ENCODE assay signal across 24 cellular contexts in the genomic region with DNA sequence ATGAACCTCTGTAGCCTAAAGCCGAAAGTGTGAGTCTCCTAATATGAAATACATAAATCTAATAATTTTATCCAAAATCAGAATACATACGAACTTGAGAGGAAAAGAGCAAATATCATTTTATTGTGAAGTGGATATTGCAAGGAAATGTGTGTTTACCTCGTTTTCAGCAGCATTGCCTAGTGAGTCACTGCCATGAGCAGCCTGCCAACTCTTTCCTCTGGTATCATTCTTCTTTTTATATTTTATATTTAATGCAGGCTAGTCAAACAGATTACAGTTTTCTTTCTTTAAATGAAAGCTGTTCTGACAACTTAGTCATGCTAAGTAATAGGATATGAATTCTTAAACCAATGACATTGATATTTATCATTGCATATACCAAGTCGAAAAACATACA. TPM values are rescaled to one million over a fixed set of nuclear protein-coding genes. Genes with fewer than 3 reads are reported as not detected.
DNase-seq lines count a peak whose midpoint lies in the region; ATAC-seq, FAIRE-seq and TF ChIP-seq lines count a peak whose summit lies in the region.
"Had no signal": no experiment of that assay in that cellular context is flagged by ENCODE, and none has a peak within 500 bp of the region (broad histone marks: within the 10 kb centered on the region; RNA-seq: fewer than 3 reads in every experiment).

No MANE protein-coding gene starts in this region.

- no peak overlapping the region for H2BK15ac ChIP-seq in IMR-90 (ENCODE audit: low read depth, low read length)

- dilution Hi-C loops in IMR-90 (cut with HindIII; ENCODE audit: low sequenced_read_pairs, unreplicated experiment), result no loop called here

- DNase-seq in IMR-90 (peak; percentile 80), cardiac fibroblast (ENCODE audit: low read depth in 2 of 2) (peak; percentile 50 to 67), fibroblast of the conjunctiva (ENCODE audit: low read depth) (peak; percentile 6), HPDE6-E6E7 (ENCODE audit: extremely low spot score) (no peak), NAMALWA (ENCODE audit: low spot score) (no peak), small intestine (no peak)
- DNase-seq in central memory CD4-positive, alpha-beta T cell, result no peak
- DNase-seq: activated CD4-positive, alpha-beta memory T cell treated with anti-CD3 and anti-CD28 coated beads, Interleukin-2, amount 10 ng/mL, durations not matched to agents 7 days and 5 days; activated CD4-positive, alpha-beta T cell treated with anti-CD3 and anti-CD28 coated beads for 1 hour; activated CD8-positive, alpha-beta memory T cell treated with anti-CD3 and anti-CD28 coated beads, Interleukin-2, amount 50 U/mL, for 48 hours; activated naive CD4-positive, alpha-beta T cell treated with anti-CD3 and anti-CD28 coated beads, Interleukin-2, amount 50 U/mL, for 16 hours; AML-193; CD8-positive, alpha-beta T cell; gastrocnemius medialis; hypothalamus; left ventricle myocardium inferior; MV-4-11; natural killer cell; NCI-H446 treated with DMSO at 0.1 percent for 48 hours; spleen had no signal

- H3K14ac ChIP-seq in IMR-90 (replicated peaks; ENCODE audit: low read depth, low read length), result no peak overlapping the region

- peak overlapping the region; percentile 70; the same call in 1 of the 2 replicates for H2BK20ac ChIP-seq in IMR-90 (ENCODE audit: low read depth, low read length)

- no peak overlapping the region for H3K23ac ChIP-seq in IMR-90 (ENCODE audit: low read depth, low read length)

- no peak overlapping the region for H3K4ac ChIP-seq in IMR-90 (ENCODE audit: low read depth, low read length)

- H3K9ac ChIP-seq in IMR-90 (ENCODE audit: low read depth, low read length), result no peak overlapping the region

- H4K20me1 ChIP-seq in IMR-90 (ENCODE audit: insufficient read depth, low read length), result no peaks in the 10 kb centered on the region

- H3K4me1 ChIP-seq in IMR-90 (ENCODE audit: control insufficient read depth, insufficient read depth, low read length) (peaks cover 16% of the 10 kb centered on the region), small intestine (ENCODE audit: control insufficient read depth in 2 of 2, insufficient read depth in 1 of 2, low read depth in 1 of 2, low read length in 1 of 2) (no peaks in the 10 kb centered on the region)
- H3K4me1 ChIP-seq: gastrocnemius medialis, left ventricle myocardium inferior, spleen, suprapubic skin had no signal

- in situ Hi-C loops in IMR-90 (cut with MboI; ENCODE audit: low sequenced_read_pairs), result no loop called here

- H3K36me3 ChIP-seq in IMR-90 (ENCODE audit: control insufficient read depth, insufficient read depth, low read length) (no peaks in the 10 kb centered on the region), small intestine (ENCODE audit: control insufficient read depth in 2 of 2, insufficient read depth in 2 of 2, low read length in 2 of 2) (no peaks in the 10 kb centered on the region)
- H3K36me3 ChIP-seq: gastrocnemius medialis, left ventricle myocardium inferior, spleen, suprapubic skin had no signal

- no peak overlapping the region for H3K56ac ChIP-seq in IMR-90 (ENCODE audit: extremely low read depth, insufficient read depth, low read length)

- TF ChIP-seq CTCF in IMR-90 (conservative IDR thresholded peaks at IDR 0.05; ENCODE audit: low read depth, low read length), result no peak
- no peak for TF ChIP-seq CTCF in cardiac fibroblast (IDR thresholded peaks at IDR 0.05; ENCODE audit: low read depth, low read length)

- TF ChIP-seq POLR2A in IMR-90 (IDR thresholded peaks at IDR 0.05; ENCODE audit: low read depth, low read length), result no peak

- H4K8ac ChIP-seq in IMR-90 (ENCODE audit: low read depth in 2 of 2, low read length in 2 of 2), result no peak overlapping the region; a peak in 1 of 4 replicates

- POLR2A ChIA-PET in IMR-90 (lab: Charles Lee; ENCODE audit: unreplicated experiment), result no interaction called here

- CTCF ChIA-PET in IMR-90 (lab: Yijun Ruan, JAX), result no interaction called here

- no peak overlapping the region for H4K91ac ChIP-seq in IMR-90 (ENCODE audit: insufficient read depth, low read depth, low read length)

- H2BK120ac ChIP-seq in IMR-90 (ENCODE audit: low read depth, low read length), result peak overlapping the region; percentile 47; the same call in 1 of the 2 replicates

- H3K4me3 ChIP-seq in IMR-90 (ENCODE audit: insufficient read depth, low read depth, low read length) (no peak overlapping the region), cardiac fibroblast (replicated peaks in 1 of 2; ENCODE audit: low read depth in 2 of 2, low read length in 2 of 2) (no peak overlapping the region), small intestine (ENCODE audit: low read depth in 1 of 2, low read length in 2 of 2) (no peak overlapping the region)
- H3K4me3 ChIP-seq: gastrocnemius medialis, left ventricle myocardium inferior, SK-N-MC, spleen, suprapubic skin had no signal

- FAIRE-seq in small intestine (lab: Jason Lieb, UNC), result no peak
- FAIRE-seq: GM12891 had no signal

- H3K18ac ChIP-seq in IMR-90 (ENCODE audit: low read depth, low read length), result peak overlapping the region; percentile 91; the same call in 1 of the 2 replicates

- no peaks in the 10 kb centered on the region for H3K79me1 ChIP-seq in IMR-90 (ENCODE audit: low read depth in 1 of 2, low read length in 2 of 2)

- H3K27ac ChIP-seq in IMR-90 (ENCODE audit: insufficient read depth, low read length), result peak overlapping the region; percentile 80; the same call in 1 of the 2 replicates
- H3K27ac ChIP-seq in small intestine (ENCODE audit: low read depth in 1 of 2, low read length in 1 of 2), result no peak overlapping the region
- H3K27ac ChIP-seq: gastrocnemius medialis, left ventricle myocardium inferior, SK-N-MC, spleen, suprapubic skin had no signal

- no peak for TF ChIP-seq RAD21 in IMR-90 (IDR thresholded peaks at IDR 0.05; ENCODE audit: low read length)

- WGBS in IMR-90 (ENCODE audit: extremely low coverage in 2 of 2, insufficient read length in 1 of 2), 2 experiments, result no CpG with 5 or more reads among the region's 4 CpGs
- WGBS in small intestine, 3 donors, result 62 to 70% (median 66%) methylated on average over 4 of the region's 4 CpGs

- H3K9me3 ChIP-seq in IMR-90 (ENCODE audit: control insufficient read depth, insufficient read depth, low read length) (no peaks in the 10 kb centered on the region), small intestine (ENCODE audit: control insufficient read depth, low read depth) (no peaks in the 10 kb centered on the region)
- H3K9me3 ChIP-seq: gastrocnemius medialis, left ventricle myocardium inferior, suprapubic skin had no signal

- H2AK9ac ChIP-seq in IMR-90 (replicated peaks; ENCODE audit: low read depth, low read length, poor library complexity), result no peak overlapping the region

- no TSS peak for BruUV-seq in IMR-90 (replicated peaks; lab: Mats Ljungman, UMichigan)

- H3K9me1 ChIP-seq in IMR-90 (ENCODE audit: insufficient read depth, low read length), result peaks cover 7% of the 10 kb centered on the region; the same call in 1 of the 2 replicates

- peak; percentile 68 for ATAC-seq in IMR-90 (ENCODE audit: low read depth)
- ATAC-seq: CD8-positive, alpha-beta T cell; gastrocnemius medialis; natural killer cell had no signal

- peak overlapping the region; percentile 49; the same call in 1 of the 2 replicates for H3K4me2 ChIP-seq in IMR-90 (ENCODE audit: low read depth, low read length)

- H4K5ac ChIP-seq in IMR-90 (ENCODE audit: low read depth, low read length), result peak overlapping the region; percentile 46; the same call in 1 of the 2 replicates

- no peak overlapping the region for H2AK5ac ChIP-seq in IMR-90 (ENCODE audit: low read depth, low read length)

- intact Hi-C loops in IMR-90 (cut with micrococcal nuclease), result no loop called here

- H3K27me3 ChIP-seq in IMR-90 (ENCODE audit: control insufficient read depth, insufficient read depth, low read length), result no peaks in the 10 kb centered on the region
- no peaks in the 10 kb centered on the region for H3K27me3 ChIP-seq in small intestine (ENCODE audit: control insufficient read depth in 2 of 2, insufficient read depth in 2 of 2, low read length in 2 of 2)
- H3K27me3 ChIP-seq: gastrocnemius medialis, spleen, suprapubic skin had no signal

- peak overlapping the region; percentile 98 for H2BK5ac ChIP-seq in IMR-90 (ENCODE audit: low read depth, low read length, poor library complexity, severe bottlenecking)

- no peak overlapping the region for H2AFZ ChIP-seq in IMR-90 (replicated peaks; ENCODE audit: low read length, poor library complexity)

TF ChIP-seq in IMR-90, 13 proteins besides CTCF, POLR2A, EP300 and RAD21:
- peak; percentile 23; the same call in 1 of the 2 replicates for TF ChIP-seq FOS (IDR thresholded peaks at IDR 0.05; ENCODE audit: low read depth, low read length)
- TF ChIP-seq MXI1 (IDR thresholded peaks at IDR 0.05; ENCODE audit: borderline replicate concordance, low read depth, low read length), result no peak

RNA-seq across cellular contexts. Expression of a gene that starts 44.2 kb away (rescaled TPM):
- under 0.01 and 0.28 TPM in 2 replicates for total RNA-seq in IMR-90 (2012; rRNA removed)
- polyA plus RNA-seq in IMR-90 (2012; rRNA removed), result 0.07 and 0.09 TPM in 2 replicates
- polyA plus RNA-seq in IMR-90 (2012; cell fraction: cytosol; rRNA removed), result 0.15 TPM in 1 of 2 replicates, not detected in the other
- polyA plus RNA-seq in IMR-90 (2012; cell fraction: nucleus; rRNA removed; ENCODE audit: low replicate concordance), result 0.07 and 0.19 TPM in 2 replicates
- 1 to 10 TPM in 2 of 3 donors, under 1 TPM in 1; 0.89 to 7.2 (median 3.2) TPM for polyA plus RNA-seq in small intestine
- total RNA-seq: activated CD4-positive, alpha-beta memory T cell treated with anti-CD3 and anti-CD28 coated beads, Interleukin-2, amount 10 ng/mL, durations not matched to agents 7 days and 5 days; CD8-positive, alpha-beta T cell; natural killer cell; OCI-LY7 had no signal

Comparison
In these comparisons a context has a peak if more than half of its experiments do, and no peak if none do; other contexts are left out.
1. DNase-seq: peak in IMR-90 (single experiment), cardiac fibroblast (2 of 2) and fibroblast of the conjunctiva (single experiment); none in central memory CD4-positive, alpha-beta T cell (single experiment), HPDE6-E6E7 (single experiment), NAMALWA (single experiment) and small intestine (single experiment).